Comparison of ENCODE assay signal across 21 cellular contexts in the genomic region with DNA sequence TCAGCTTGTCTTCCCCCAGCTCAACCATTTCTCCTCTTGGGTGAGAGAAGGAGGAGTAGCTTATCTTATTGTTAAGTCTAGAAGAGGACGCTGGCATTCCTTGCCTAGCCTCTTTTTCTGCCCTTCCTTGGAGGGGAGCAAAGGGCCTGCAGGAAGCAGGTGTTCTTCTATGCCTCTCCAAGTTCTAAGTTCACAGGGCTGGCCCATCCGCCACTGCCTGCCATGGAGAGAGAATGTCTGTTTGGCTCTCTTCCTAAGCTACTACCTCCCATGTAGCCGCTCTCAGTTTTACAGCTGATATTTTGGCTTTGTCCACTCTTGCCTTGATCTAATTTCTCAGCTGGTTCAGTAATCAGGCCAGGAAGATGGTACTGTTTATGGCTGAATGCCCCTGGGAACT.
"Had no signal": no experiment of that assay in that cellular context is flagged by ENCODE, and none has a peak within 500 bp of the region (broad histone marks: within the 10 kb centered on the region; RNA-seq: fewer than 3 reads in every experiment).

No MANE protein-coding gene starts in this region.

- ATAC-seq: Panc1, PC-3 had no signal

- H3K27ac ChIP-seq: RWPE1 had no signal

- H3K4me3 ChIP-seq: MG63 had no signal

- H3K9me3 ChIP-seq: MG63, SK-N-SH had no signal

- H3K36me3 ChIP-seq: MG63 had no signal

- H3K27me3 ChIP-seq: MG63 had no signal

- DNase-seq: KBM-7, MG63, NCI-H1092, NCI-H1105 treated with DMSO at 0.1 percent for 48 hours, NCI-H1417 treated with DMSO at 0.1 percent for 48 hours, NCI-H146, NCI-H1694 treated with DMSO at 0.1 percent for 48 hours, NCI-H1930, NCI-H2081, NCI-H2107, NCI-H2171 treated with DMSO at 0.1 percent for 48 hours, NCI-H345, NCI-H446 treated with DMSO at 0.1 percent for 48 hours, NCI-H510A treated with DMSO at 0.1 percent for 48 hours, NCI-H526, NCI-H82, PC-3, SHP77, SK-N-SH had no signal
